Comparison of ENCODE assay signal across 1 cellular context in the genomic region with DNA sequence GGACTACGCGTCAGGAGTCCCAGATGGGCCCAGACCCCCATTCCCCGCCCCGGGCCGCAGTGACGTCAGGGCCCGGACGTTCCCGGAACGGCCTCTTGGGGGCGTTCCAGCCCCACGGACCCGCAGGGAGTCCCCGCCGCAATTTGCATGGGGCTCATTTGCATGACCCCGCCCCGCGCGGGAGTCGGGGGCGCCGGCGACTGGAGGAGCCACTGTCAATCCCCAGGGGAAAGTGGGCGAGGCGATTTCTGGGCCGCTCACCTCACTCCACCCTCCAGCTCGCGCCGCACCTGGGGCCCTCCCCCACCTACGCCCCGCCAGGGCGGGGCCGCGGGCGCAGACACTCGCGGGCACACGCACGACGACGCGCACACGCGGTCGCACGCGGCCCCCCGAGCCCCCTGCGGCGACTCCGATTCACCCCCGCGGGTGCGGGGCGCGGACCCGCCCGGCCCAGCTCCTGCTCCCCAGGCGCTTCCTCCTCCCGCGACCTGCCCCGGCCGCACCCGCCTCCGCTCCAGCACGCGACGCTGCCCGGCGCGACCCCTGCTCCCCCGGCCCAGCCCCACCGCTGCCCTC.
TF ChIP-seq lines count a peak whose summit lies in the region.

No MANE protein-coding gene starts in this region.

TF ChIP-seq in endothelial cell of umbilical vein, 7 proteins besides CTCF, POLR2A, EP300 and RAD21:
- TF ChIP-seq, protein P1, sequence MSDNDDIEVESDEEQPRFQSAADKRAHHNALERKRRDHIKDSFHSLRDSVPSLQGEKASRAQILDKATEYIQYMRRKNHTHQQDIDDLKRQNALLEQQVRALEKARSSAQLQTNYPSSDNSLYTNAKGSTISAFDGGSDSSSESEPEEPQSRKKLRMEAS (IDR thresholded peaks at IDR 0.05; ENCODE audit: insufficient read depth, insufficient read length) = no peak
- TF ChIP-seq POLR2AphosphoS5 (IDR thresholded peaks at IDR 0.05; ENCODE audit: insufficient read depth, low read depth, low read length) (peak; percentile 10), GATA2 (IDR thresholded peaks at IDR 0.05; ENCODE audit: insufficient read depth, insufficient read length, low read depth, low read length) (no peak), FOS (IDR thresholded peaks at IDR 0.05; ENCODE audit: borderline replicate concordance, insufficient read depth, low read length) (no peak), EZH2 (IDR thresholded peaks at IDR 0.05; ENCODE audit: borderline replicate concordance, low read depth, low read length, severe bottlenecking) (no peak)
